In genomic region chrX:102599084-102599949, GRCh38 we compare ENCODE assay signal across 8 cellular contexts. TPM values are rescaled to one million over a fixed set of nuclear protein-coding genes. Genes with fewer than 3 reads are reported as not detected.
DNase-seq lines count a peak whose midpoint lies in the region; ATAC-seq and TF ChIP-seq lines count a peak whose summit lies in the region.

Gene ARMCX5 (plus strand): TSS chrX:102599515. CDS start chrX:102602142, 2,627 bp downstream.

- peak; percentile 65 for DNase-seq in A172 (ENCODE audit: low spot score)
- peak; percentile 73 for DNase-seq in NCI-H2171 (lab: John Stamatoyannopoulos, UW)
- peak; percentile 77 for DNase-seq in central memory CD4-positive, alpha-beta T cell
- peak; percentile 89 for DNase-seq in iris pigment epithelial cell (ENCODE audit: low read depth)
- peak; percentile 53 for DNase-seq in smooth muscle cell of the brain vasculature (ENCODE audit: low read depth, low spot score)

- TF ChIP-seq CTCF in WI38 (IDR thresholded peaks at IDR 0.05; ENCODE audit: low read depth, low read length), result no peak

- ATAC-seq in GM18858 (IDR thresholded peaks at IDR 0.05; ENCODE audit: unreplicated experiment), result peak; percentile 62
- ATAC-seq in HG03095 (IDR thresholded peaks at IDR 0.05; ENCODE audit: unreplicated experiment), result peak; percentile 85

- H3K4me3 ChIP-seq in WI38 (ENCODE audit: low read depth, low read length), result peak within 1 kb of the TSS; percentile 68

RNA-seq across cellular contexts. Expression of gene ARMCX5, which starts in this region (rescaled TPM):
- 5.9 and 10.8 TPM in 2 replicates for total RNA-seq in A172 (2014; rRNA removed; shearing (Covaris generic))

Comparison
In these comparisons a context has a peak if more than half of its experiments do, and no peak if none do; other contexts are left out.
1. Peak in every context shown above with its lines: DNase-seq, ATAC-seq and H3K4me3 ChIP-seq.